Comparison of ENCODE assay signal across 14 cellular contexts in genomic region chr16:69190046-69190588, GRCh38. TPM values are rescaled to one million over a fixed set of nuclear protein-coding genes. Genes with fewer than 3 reads are reported as not detected.
A peak's percentile ranks its signal among the peaks of the same experiment; 100 is the strongest.
DNase-seq lines count a peak whose midpoint lies in the region; ATAC-seq and TF ChIP-seq lines count a peak whose summit lies in the region.
"Had no signal": no experiment of that assay in that cellular context is flagged by ENCODE, and none has a peak within 500 bp of the region (broad histone marks: within the 10 kb centered on the region; RNA-seq: fewer than 3 reads in every experiment).

No MANE protein-coding gene starts in this region.

- no peaks in the 10 kb centered on the region for H3K9me3 Mint-ChIP-seq in natural killer cell

- H3K27ac Mint-ChIP-seq in natural killer cell: peak overlapping the region; percentile 27 to 67

- DNase-seq in HFF-Myc (ENCODE audit: extremely low read depth, low read depth) (no peak), astrocyte of the cerebellum (ENCODE audit: low read depth) (no peak), natural killer cell (no peak), NCI-H1694 treated with DMSO at 0.1 percent for 48 hours (lab: John Stamatoyannopoulos, UW) (no peak), nucleus accumbens (lab: John Stamatoyannopoulos, UW) (no peak)
- DNase-seq: foreskin keratinocyte; NCI-H1092 treated with DMSO at 0.1 percent for 48 hours; NCI-H345; stimulated activated CD4-positive, alpha-beta T cell treated with anti-CD3 and anti-CD28 coated beads, Interleukin-4, amount 100 ng/mL, for 4 hours; stimulated activated naive CD8-positive, alpha-beta T cell treated with anti-CD3 and anti-CD28 coated beads, Interleukin-15, Interleukin-2, amounts not matched to agents 100 U/mL and 50 U/mL, for 24 hours had no signal

- peaks cover 30 to 44% (median 40%) of the 10 kb centered on the region in 10 experiments for H3K4me1 ChIP-seq in BLaER1 treated with 17β-estradiol and CSF1 and Interleukin-3, amounts not matched to agents 10 nM and 100 nM

- TF ChIP-seq CTCF in HFF-Myc (IDR thresholded peaks at IDR 0.05; ENCODE audit: low read depth, low read length, missing control alignments): no peak
- TF ChIP-seq CTCF in astrocyte of the cerebellum (IDR thresholded peaks at IDR 0.05; ENCODE audit: low read depth, low read length, missing control alignments): no peak
- TF ChIP-seq CTCF in natural killer cell (IDR thresholded peaks at IDR 0.05): no peak

- H3K36me3 ChIP-seq in BLaER1 treated with 17β-estradiol and CSF1 and Interleukin-3, amounts not matched to agents 10 nM and 100 nM: peaks cover 0 to 5% (median 0%) of the 10 kb centered on the region in 11 experiments; a peak in 1 of 22 replicates

- H3K27me3 Mint-ChIP-seq in natural killer cell (ENCODE audit: low read depth in 2 of 2): no peaks in the 10 kb centered on the region

- peak overlapping the region in 1 of 11 experiments; percentile 17; a peak in 3 of 22 replicates for H3K27ac ChIP-seq in BLaER1 treated with 17β-estradiol and CSF1 and Interleukin-3, amounts not matched to agents 10 nM and 100 nM
- H3K27ac ChIP-seq: foreskin keratinocyte had no signal

- H3K27me3 ChIP-seq in BLaER1 treated with 17β-estradiol and CSF1 and Interleukin-3, amounts not matched to agents 10 nM and 100 nM: no peaks in the 10 kb centered on the region
- H3K27me3 ChIP-seq: foreskin keratinocyte had no signal

- intact Hi-C loops in natural killer cell (cut with micrococcal nuclease): no loop called here

- no peaks in the 10 kb centered on the region for H3K36me3 Mint-ChIP-seq in natural killer cell

- H3K9me3 ChIP-seq in BLaER1 treated with 17β-estradiol and CSF1 and Interleukin-3, amounts not matched to agents 10 nM and 100 nM (replicated peaks in 1 of 11): no peaks in the 10 kb centered on the region

- H3K9ac ChIP-seq in BLaER1 treated with 17β-estradiol and CSF1 and Interleukin-3, amounts not matched to agents 10 nM and 100 nM: no peak overlapping the region

- peaks cover 15 to 61% (median 43%) of the 10 kb centered on the region in 11 experiments; a peak in 20 of 22 replicates for H4K20me1 ChIP-seq in BLaER1 treated with 17β-estradiol and CSF1 and Interleukin-3, amounts not matched to agents 10 nM and 100 nM

- no peak overlapping the region for H3K4me3 ChIP-seq in BLaER1 treated with 17β-estradiol and CSF1 and Interleukin-3, amounts not matched to agents 10 nM and 100 nM
- H3K4me3 ChIP-seq in HFF-Myc (replicated peaks; ENCODE audit: low read depth, low read length) (0 out of 2 replicates have a peak overlapping the region, but pooled peaks have one; percentile 81), astrocyte of the cerebellum (ENCODE audit: low read depth, low read length) (peak overlapping the region; percentile 80)

- H3K4me3 Mint-ChIP-seq in natural killer cell: peak overlapping the region; percentile 78

- H3K4me1 Mint-ChIP-seq in natural killer cell: peaks cover 63 to 73% of the 10 kb centered on the region in 2 donors

- no peak for ATAC-seq in natural killer cell
- ATAC-seq in HG03045 (IDR thresholded peaks at IDR 0.05; ENCODE audit: unreplicated experiment): no peak
- no peak for ATAC-seq in GM18861 (IDR thresholded peaks at IDR 0.05; ENCODE audit: unreplicated experiment)
- ATAC-seq: foreskin keratinocyte; sciatic nerve; stimulated activated naive CD8-positive, alpha-beta T cell treated with anti-CD3 and anti-CD28 coated beads, Interleukin-15, Interleukin-2, amounts not matched to agents 100 U/mL and 50 U/mL, for 24 hours had no signal

- peak overlapping the region; percentile 50 to 98 (median 92); a peak in 21 of 22 replicates for H3K4me2 ChIP-seq in BLaER1 treated with 17β-estradiol and CSF1 and Interleukin-3, amounts not matched to agents 10 nM and 100 nM

- in situ Hi-C loops in astrocyte of the cerebellum (cut with HindIII; ENCODE audit: low sequenced_read_pairs): no loop called here

RNA-seq across cellular contexts. Expression of gene SNTB2, which starts 3.2 kb away (rescaled TPM):
- 10 to 100 TPM; 43.8 to 55.2 (median 49.9) TPM for total RNA-seq in natural killer cell

RNA-seq across cellular contexts. Expression of gene UTP4, which starts 57.7 kb away (rescaled TPM):
- total RNA-seq in natural killer cell: 10 to 100 TPM; 23.2 to 42.6 (median 36.3) TPM

RNA-seq across cellular contexts. Expression of gene CHTF8, which starts 57.7 kb away (rescaled TPM):
- total RNA-seq in natural killer cell: 10 to 100 TPM; 45.7 to 76.5 (median 74.2) TPM

Comparison
In these comparisons a context has a peak if more than half of its experiments do, and no peak if none do; other contexts are left out.
1. H3K4me3 ChIP-seq: peak in HFF-Myc (single experiment) and astrocyte of the cerebellum (single experiment); none in BLaER1 treated with 17β-estradiol and CSF1 and Interleukin-3, amounts not matched to agents 10 nM and 100 nM (0 of 10).